11 cellular contexts compared by ENCODE assay signal in the genomic region with DNA sequence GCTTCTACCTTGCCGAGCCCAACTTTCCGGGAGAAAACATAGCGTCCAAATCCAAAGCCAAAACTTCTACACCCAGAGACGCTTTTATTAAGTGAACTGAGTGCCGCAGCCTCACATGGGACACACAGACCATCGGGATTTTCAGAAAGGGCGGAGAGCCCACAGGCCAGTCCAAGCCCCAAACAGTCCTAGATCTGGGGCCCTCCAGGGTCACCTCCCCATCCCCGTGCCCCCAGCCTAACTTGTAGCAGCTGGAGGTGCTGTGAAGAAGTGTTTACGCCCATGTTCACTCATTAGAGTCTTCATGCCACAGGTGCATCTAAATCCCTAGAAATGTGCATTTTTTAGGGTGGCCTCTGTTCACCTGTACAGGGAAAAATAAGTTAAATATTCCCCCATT. TPM values are rescaled to one million over a fixed set of nuclear protein-coding genes. Genes with fewer than 3 reads are reported as not detected.
DNase-seq lines count a peak whose midpoint lies in the region; ATAC-seq, FAIRE-seq and TF ChIP-seq lines count a peak whose summit lies in the region.
"Had no signal": no experiment of that assay in that cellular context is flagged by ENCODE, and none has a peak within 500 bp of the region (broad histone marks: within the 10 kb centered on the region; RNA-seq: fewer than 3 reads in every experiment).

No MANE protein-coding gene starts in this region.

- no peak for TF ChIP-seq POLR2A in gastrocnemius medialis (IDR thresholded peaks at IDR 0.05)

- peaks cover 44 to 81% of the 10 kb centered on the region in 2 donors for H3K36me3 Mint-ChIP-seq in CD14-positive monocyte

- ATAC-seq in SK-N-SH treated with all-trans-retinoic acid at 6 μM for 48 hours (no peak), gastrocnemius medialis (no peak), GM19467 (IDR thresholded peaks at IDR 0.05; ENCODE audit: unreplicated experiment) (no peak)

- CTCF ChIA-PET in SK-N-SH (lab: Yijun Ruan, JAX), result interaction anchor here (1.3 to 1.5 kb wide), 2 partner anchors 10 to 11 kb away, joined by 3 to 4 read pairs; no protein-coding TSS in a partner anchor

- no peak for FAIRE-seq in kidney (lab: Jason Lieb, UNC)
- FAIRE-seq: GM19239 had no signal

- H3K4me1 ChIP-seq in SK-N-SH (ENCODE audit: control insufficient read depth in 1 of 2, insufficient read depth in 2 of 2, low read depth in 1 of 2, low read length in 1 of 2), result peaks cover 6 to 48% of the 10 kb centered on the region in 2 experiments; a peak in 2 of 4 replicates
- H3K4me1 ChIP-seq in kidney (ENCODE audit: control insufficient read depth in 1 of 2, insufficient read depth in 1 of 2, low read depth in 1 of 2, low read length in 2 of 2), result peaks cover 4 to 5% of the 10 kb centered on the region in 2 donors
- peaks cover 1 to 7% of the 10 kb centered on the region in 2 donors for H3K4me1 ChIP-seq in gastrocnemius medialis

- H3K9me3 ChIP-seq in SK-N-SH, result no peaks in the 10 kb centered on the region
- no peaks in the 10 kb centered on the region for H3K9me3 ChIP-seq in kidney (ENCODE audit: control insufficient read depth in 1 of 2, low read length in 2 of 2)
- H3K9me3 ChIP-seq in gastrocnemius medialis, result no peaks in the 10 kb centered on the region

- no peaks in the 10 kb centered on the region for H3K9me3 Mint-ChIP-seq in CD14-positive monocyte

- H2AFZ ChIP-seq in SK-N-SH (ENCODE audit: low read depth), result no peak overlapping the region

- no peaks in the 10 kb centered on the region for H3K27me3 Mint-ChIP-seq in CD14-positive monocyte (ENCODE audit: low read depth in 3 of 3)

- H3K4me1 Mint-ChIP-seq in CD14-positive monocyte, result peaks cover 2% of the 10 kb centered on the region

- no peaks in the 10 kb centered on the region for H3F3A ChIP-seq in SK-N-SH (replicated peaks; ENCODE audit: insufficient read depth)

- no peak overlapping the region for H3K4me3 ChIP-seq in SK-N-SH (ENCODE audit: low read depth in 2 of 2, low read length in 1 of 2)
- H3K4me3 ChIP-seq in kidney (ENCODE audit: low read length in 2 of 2), result no peak overlapping the region
- no peak overlapping the region for H3K4me3 ChIP-seq in gastrocnemius medialis

- peak overlapping the region in 4 of 7 donors; percentile 4 to 70 (median 30) for H3K27ac Mint-ChIP-seq in CD14-positive monocyte

- in situ Hi-C loops in gastrocnemius medialis (cut with MboI; ENCODE audit: low sequenced_read_pairs in 4 of 4), result loop anchor here in 1 of 4 donors (10.0 kb wide), 1 partner anchor 82 kb away; a partner anchor contains a TSS

- H3K9ac ChIP-seq in SK-N-SH (no peak overlapping the region), kidney (ENCODE audit: low read length in 2 of 2) (no peak overlapping the region)

- H3K27me3 ChIP-seq in SK-N-SH (ENCODE audit: insufficient read depth) (no peaks in the 10 kb centered on the region), gastrocnemius medialis (no peaks in the 10 kb centered on the region)

- DNase-seq in SK-N-SH (peak; percentile 6), CD14-positive monocyte (ENCODE audit: low spot score) (peak; percentile 9), kidney (peak; percentile 45), gastrocnemius medialis (no peak), superior temporal gyrus (ENCODE audit: extremely low spot score) (no peak)
- DNase-seq: DMS53, GF-D8 had no signal

- TF ChIP-seq CTCF in SK-N-SH (IDR thresholded peaks at IDR 0.05), result no peak
- TF ChIP-seq CTCF in CD14-positive monocyte (IDR thresholded peaks at IDR 0.05), result no peak
- no peak for TF ChIP-seq CTCF in kidney (IDR thresholded peaks at IDR 0.05; ENCODE audit: borderline replicate concordance, extremely low read depth, insufficient read depth)
- no peak for TF ChIP-seq CTCF in gastrocnemius medialis (IDR thresholded peaks at IDR 0.05 in 4 of 5, conservative IDR thresholded peaks at IDR 0.05 in 1 of 5)

- H3K4me3 Mint-ChIP-seq in CD14-positive monocyte, result no peak overlapping the region

- H3K79me2 ChIP-seq in SK-N-SH (ENCODE audit: insufficient read depth), result peaks cover 3% of the 10 kb centered on the region; the same call in 1 of the 2 replicates

- peaks cover 12% of the 10 kb centered on the region for H4K20me1 ChIP-seq in SK-N-SH (ENCODE audit: insufficient read depth)

- TF ChIP-seq RAD21 in SK-N-SH (IDR thresholded peaks at IDR 0.05; ENCODE audit: low read length), result no peak

- TF ChIP-seq EP300 in SK-N-SH (IDR thresholded peaks at IDR 0.05; ENCODE audit: borderline replicate concordance in 1 of 2, low read depth in 1 of 2, low read length in 1 of 2), result no peak

- peak overlapping the region in 1 of 2 experiments; percentile 40; a peak in 1 of 4 replicates for H3K27ac ChIP-seq in SK-N-SH (ENCODE audit: low read depth in 2 of 2, low read length in 1 of 2)
- H3K27ac ChIP-seq in kidney (ENCODE audit: low read depth in 2 of 2, low read length in 2 of 2), result no peak overlapping the region
- peak overlapping the region; percentile 37 to 66 (median 54) for H3K27ac ChIP-seq in gastrocnemius medialis
- H3K27ac ChIP-seq: 22Rv1 had no signal

- peaks cover 13 to 56% of the 10 kb centered on the region in 2 experiments for H3K36me3 ChIP-seq in SK-N-SH (replicated peaks in 1 of 2; ENCODE audit: control insufficient read depth in 1 of 2, insufficient read depth in 2 of 2, low read length in 1 of 2)
- H3K36me3 ChIP-seq in kidney (ENCODE audit: control insufficient read depth in 1 of 2, insufficient read depth in 2 of 2, low read length in 2 of 2), result peaks cover 4 to 11% of the 10 kb centered on the region in 2 donors
- H3K36me3 ChIP-seq in gastrocnemius medialis, result peaks cover 0 to 37% of the 10 kb centered on the region in 2 donors

- no peak overlapping the region for H3K4me2 ChIP-seq in SK-N-SH

- POLR2A ChIA-PET in SK-N-SH (lab: Yijun Ruan, JAX), result no interaction called here

- WGBS in SK-N-SH (ENCODE audit: low lambda C conversion rate), result 94% methylated on average over 9 of the region's 9 CpGs

- intact Hi-C loops in CD14-positive monocyte (cut with micrococcal nuclease), result no loop called here
- intact Hi-C loops in kidney (cut with DNase I), result no loop called here
- intact Hi-C loops in gastrocnemius medialis (cut with DNase I; ENCODE audit: low total_unique reads), result no loop called here

- no peaks in the 10 kb centered on the region for H3K9me2 ChIP-seq in SK-N-SH

TF ChIP-seq in SK-N-SH, 30 proteins besides CTCF, POLR2A, EP300 and RAD21 (continues in another document):
- TF ChIP-seq, protein P1, sequence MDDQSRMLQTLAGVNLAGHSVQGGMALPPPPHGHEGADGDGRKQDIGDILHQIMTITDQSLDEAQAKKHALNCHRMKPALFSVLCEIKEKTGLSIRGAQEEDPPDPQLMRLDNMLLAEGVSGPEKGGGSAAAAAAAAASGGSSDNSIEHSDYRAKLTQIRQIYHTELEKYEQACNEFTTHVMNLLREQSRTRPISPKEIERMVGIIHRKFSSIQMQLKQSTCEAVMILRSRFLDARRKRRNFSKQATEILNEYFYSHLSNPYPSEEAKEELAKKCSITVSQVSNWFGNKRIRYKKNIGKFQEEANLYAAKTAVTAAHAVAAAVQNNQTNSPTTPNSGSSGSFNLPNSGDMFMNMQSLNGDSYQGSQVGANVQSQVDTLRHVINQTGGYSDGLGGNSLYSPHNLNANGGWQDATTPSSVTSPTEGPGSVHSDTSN (IDR thresholded peaks at IDR 0.05), result no peak
- TF ChIP-seq, protein P2, sequence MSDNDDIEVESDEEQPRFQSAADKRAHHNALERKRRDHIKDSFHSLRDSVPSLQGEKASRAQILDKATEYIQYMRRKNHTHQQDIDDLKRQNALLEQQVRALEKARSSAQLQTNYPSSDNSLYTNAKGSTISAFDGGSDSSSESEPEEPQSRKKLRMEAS (IDR thresholded peaks at IDR 0.05; ENCODE audit: low read depth), result no peak
- TF ChIP-seq JUND (IDR thresholded peaks at IDR 0.05) (no peak), SMC3 (IDR thresholded peaks at IDR 0.05; ENCODE audit: low read depth, low read length) (no peak)

TF ChIP-seq in SK-N-SH treated with all-trans-retinoic acid at 6 μM for 48 hours, 23 proteins besides CTCF, POLR2A, EP300 and RAD21:
- TF ChIP-seq BACH2 (CRISPR knock-in tag; IDR thresholded peaks at IDR 0.05; ENCODE audit: borderline replicate concordance), result no peak
- TF ChIP-seq ZNF565 (CRISPR knock-in tag; conservative IDR thresholded peaks at IDR 0.05; ENCODE audit: low read depth), result no peak
TF ChIP-seq in SK-N-SH treated with all-trans-retinoic acid at 6 μM for 48 hours: peak in this region for 0.

RNA-seq across cellular contexts. Expression of a gene that starts 14.1 kb away (rescaled TPM):
- polyA plus RNA-seq in SK-N-SH (2012; rRNA removed) (9.3 and 12.0 TPM in 2 replicates), CD14-positive monocyte (1 to 10 TPM; 5.8 to 6.5 TPM), kidney (ENCODE audit: insufficient read depth, low read depth, low replicate concordance) (6.1 TPM)
- polyA plus RNA-seq in SK-N-SH (2012; cell fraction: cytosol; rRNA removed), result 5.1 and 9.7 TPM in 2 replicates
- polyA plus RNA-seq in SK-N-SH (2012; cell fraction: nucleus; rRNA removed), result 22.5 and 26.1 TPM in 2 replicates
- total RNA-seq in kidney (6.9 TPM), gastrocnemius medialis (1 to 10 TPM in 3 of 4 donors, under 1 TPM in 1; 0.39 to 3.6 (median 1.2) TPM)

Comparison
In these comparisons a context has a peak if more than half of its experiments do, and no peak if none do; other contexts are left out.
1. DNase-seq: peak in SK-N-SH (single experiment), CD14-positive monocyte (single experiment) and kidney (single experiment); none in gastrocnemius medialis (0 of 2) and superior temporal gyrus (single experiment).
2. H3K27ac ChIP-seq: peak in gastrocnemius medialis (4 of 4); none in kidney (0 of 2).